8 cellular contexts compared by ENCODE assay signal in the genomic region with DNA sequence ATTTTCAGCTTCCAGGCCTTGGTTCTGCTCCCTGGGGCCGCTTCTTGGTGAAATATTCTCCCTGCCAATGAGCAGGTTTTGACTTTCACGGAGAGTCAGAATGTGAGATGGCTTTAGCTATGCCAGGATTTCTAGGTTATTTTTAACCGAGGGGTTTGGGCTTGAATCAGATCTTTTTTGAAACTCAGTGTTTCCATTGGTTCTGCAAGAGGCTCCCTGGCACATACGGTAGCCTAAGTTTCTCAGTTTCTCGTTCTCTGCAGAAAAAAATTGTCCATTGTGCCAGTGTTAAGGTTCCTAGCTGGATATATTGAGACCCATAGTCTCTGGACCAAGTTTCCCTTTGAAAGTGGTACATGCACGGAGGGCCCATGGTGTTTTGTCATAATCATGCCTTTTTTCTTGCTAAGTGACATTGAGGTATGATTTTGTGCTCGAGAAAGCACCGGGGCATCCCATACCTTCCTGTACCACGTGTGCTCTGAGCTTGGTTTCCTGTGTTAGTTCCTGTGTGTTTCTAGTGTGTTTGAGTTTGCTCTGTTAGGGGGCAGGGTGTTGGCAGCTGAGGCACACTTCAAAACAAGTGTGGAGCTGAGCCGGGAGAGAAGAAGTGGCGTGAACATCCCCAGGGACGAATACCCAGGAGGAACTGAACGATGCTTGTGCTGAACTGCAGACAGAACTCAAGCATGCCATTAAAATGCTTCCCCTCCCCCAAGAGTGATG.
DNase-seq lines count a peak whose midpoint lies in the region; ATAC-seq, FAIRE-seq and TF ChIP-seq lines count a peak whose summit lies in the region.

No MANE protein-coding gene starts in this region.

- intact Hi-C loops in testis (cut with DNase I; ENCODE audit: low total_unique reads), result no loop called here

- H3K9me2 ChIP-seq in hepatocyte (replicated peaks; ENCODE audit: insufficient read depth), result no peaks in the 10 kb centered on the region

- no peak overlapping the region for H3K4me3 ChIP-seq in testis
- H3K4me3 ChIP-seq in hepatocyte, result no peak overlapping the region

- H3K27me3 ChIP-seq in testis, result no peaks in the 10 kb centered on the region
- H3K27me3 ChIP-seq in hepatocyte, result no peaks in the 10 kb centered on the region

- ATAC-seq in GM18498 (IDR thresholded peaks at IDR 0.05; ENCODE audit: unreplicated experiment) (peak; percentile 95), HG03064 (IDR thresholded peaks at IDR 0.05; ENCODE audit: low read depth, unreplicated experiment) (peak; percentile 77), HG03039 (IDR thresholded peaks at IDR 0.05; ENCODE audit: unreplicated experiment) (no peak)

- TF ChIP-seq CTCF in testis (IDR thresholded peaks at IDR 0.05) (no peak), hepatocyte (IDR thresholded peaks at IDR 0.05; ENCODE audit: poor library complexity) (no peak)

- H3K27ac ChIP-seq in testis, result no peak overlapping the region
- no peak overlapping the region for H3K27ac ChIP-seq in hepatocyte

- H3K9me3 ChIP-seq in testis, result no peaks in the 10 kb centered on the region
- no peaks in the 10 kb centered on the region for H3K9me3 ChIP-seq in hepatocyte (ENCODE audit: low read depth)

- 66 to 69% methylated on average over 12 to 13 of the region's 13 CpGs for WGBS in testis, 2 donors
- 75% methylated on average over 13 of the region's 13 CpGs for WGBS in hepatocyte (ENCODE audit: low lambda C conversion rate, missing lambda C conversion rate)

- TF ChIP-seq POLR2A in testis (IDR thresholded peaks at IDR 0.05), result no peak

- FAIRE-seq in urothelium cell line (lab: Jason Lieb, UNC), result no peak

- H3K4me1 ChIP-seq in testis, result no peaks in the 10 kb centered on the region
- H3K4me1 ChIP-seq in hepatocyte (ENCODE audit: insufficient read depth), result no peaks in the 10 kb centered on the region

- H3K79me2 ChIP-seq in hepatocyte, result no peaks in the 10 kb centered on the region

- no peak overlapping the region for H3K4me2 ChIP-seq in hepatocyte

- H2AFZ ChIP-seq in hepatocyte, result no peak overlapping the region

- no peaks in the 10 kb centered on the region for H4K20me1 ChIP-seq in hepatocyte (ENCODE audit: insufficient read depth, poor library complexity, severe bottlenecking)

- DNase-seq in activated CD8-positive, alpha-beta memory T cell treated with anti-CD3 and anti-CD28 coated beads for 4 hours (ENCODE audit: low read depth in 2 of 2), result peak; percentile 16 to 31
- peak; percentile 2 for DNase-seq in pons (ENCODE audit: low spot score)
- no peak for DNase-seq in testis
- no peak for DNase-seq in urothelium cell line (ENCODE audit: low spot score)
- no peak for DNase-seq in hepatocyte (ENCODE audit: low spot score)

- H3K36me3 ChIP-seq in testis (ENCODE audit: low read depth, missing control alignments) (no peaks in the 10 kb centered on the region), hepatocyte (replicated peaks; ENCODE audit: insufficient read depth, low read depth) (no peaks in the 10 kb centered on the region)

Comparison
In these comparisons a context has a peak if more than half of its experiments do, and no peak if none do; other contexts are left out.
1. DNase-seq: peak in activated CD8-positive, alpha-beta memory T cell treated with anti-CD3 and anti-CD28 coated beads for 4 hours (2 of 2) and pons (single experiment); none in testis (single experiment), urothelium cell line (single experiment) and hepatocyte (single experiment).